ENCODE assay signal across 8 cellular contexts in the genomic region with DNA sequence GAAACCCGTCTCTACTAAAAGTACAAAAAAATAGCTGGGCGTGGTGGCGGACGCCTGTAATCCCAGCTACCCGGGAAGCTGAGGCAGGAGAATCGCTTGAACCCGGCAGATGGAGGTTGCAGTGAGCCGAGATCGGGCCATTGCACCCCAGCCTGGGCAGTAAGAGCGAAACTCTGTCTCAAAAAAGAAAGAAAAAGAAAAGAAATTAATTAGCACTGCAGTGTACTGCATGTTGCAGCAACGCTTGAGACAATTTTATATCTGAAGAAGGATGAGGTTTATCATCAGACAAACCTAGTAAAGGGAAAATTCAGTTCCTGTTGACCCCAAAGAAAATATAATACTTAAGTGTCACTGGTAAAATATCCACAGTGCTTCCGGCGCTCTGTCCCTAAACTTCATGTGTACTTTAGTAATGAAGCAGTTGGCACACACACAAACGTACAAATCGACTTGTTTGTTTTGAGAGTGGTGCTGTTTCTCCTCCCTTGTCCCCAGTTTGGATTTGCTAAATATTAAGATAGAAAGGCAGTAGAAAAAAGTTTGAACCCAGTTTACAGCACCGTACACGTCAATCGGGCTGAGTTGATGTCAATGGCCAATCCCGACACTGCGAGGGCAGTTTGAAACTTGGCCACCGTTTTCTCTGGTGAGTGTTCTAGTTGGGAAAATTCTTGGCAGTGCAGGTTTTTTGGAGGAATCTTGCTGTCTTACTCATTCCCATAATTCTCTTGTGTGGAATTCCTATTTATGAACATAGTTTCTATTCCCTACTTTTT.
A peak's percentile ranks its signal among the peaks of the same experiment; 100 is the strongest.
DNase-seq lines count a peak whose midpoint lies in the region; TF ChIP-seq lines count a peak whose summit lies in the region.

No MANE protein-coding gene starts in this region.

- peaks cover 26% of the 10 kb centered on the region for H3K4me1 Mint-ChIP-seq in chondrocyte (ENCODE audit: low read depth)

- H3K4me1 ChIP-seq in mesenchymal stem cell (ENCODE audit: control insufficient read depth, insufficient read depth, low read depth, low read length): no peaks in the 10 kb centered on the region

- no peak overlapping the region for H2AK5ac ChIP-seq in mesenchymal stem cell (ENCODE audit: low read length, severe bottlenecking)

- H3K27me3 ChIP-seq in mesenchymal stem cell (ENCODE audit: control insufficient read depth in 1 of 2, insufficient read depth in 1 of 2, low read length in 2 of 2): no peaks in the 10 kb centered on the region

- no peak overlapping the region for H2BK15ac ChIP-seq in mesenchymal stem cell (ENCODE audit: low read depth, poor library complexity, severe bottlenecking)

- H3K79me1 ChIP-seq in mesenchymal stem cell (replicated peaks; ENCODE audit: low read length, poor library complexity, severe bottlenecking): no peaks in the 10 kb centered on the region

- no peak overlapping the region for H2BK120ac ChIP-seq in mesenchymal stem cell (ENCODE audit: low read depth, low read length)

- DNase-seq in AG08396 (ENCODE audit: low spot score) (peak; percentile 66), GM12865 (ENCODE audit: low read depth) (peak; percentile 57), NCI-H82 treated with DMSO at 0.1 percent for 48 hours (lab: John Stamatoyannopoulos, UW; ENCODE audit: unreplicated experiment) (peak; percentile 38), chondrocyte (ENCODE audit: low spot score) (no peak), mesenchymal stem cell (peak; percentile 72), NCI-H1436 treated with DMSO at 0.1 percent for 48 hours (lab: John Stamatoyannopoulos, UW) (no peak), iPS-NIHi7 (ENCODE audit: extremely low spot score) (no peak)
- DNase-seq in effector CD4-positive, alpha-beta T cell: no peak

- no peaks in the 10 kb centered on the region for H3K9me3 ChIP-seq in mesenchymal stem cell (ENCODE audit: control insufficient read depth, low read length)

- H3K18ac ChIP-seq in mesenchymal stem cell (ENCODE audit: low read depth in 1 of 2, low read length in 2 of 2): no peak overlapping the region

- TF ChIP-seq CTCF in GM12865 (IDR thresholded peaks at IDR 0.05; ENCODE audit: insufficient read depth, low read depth, low read length, missing control alignments): no peak
- TF ChIP-seq CTCF in chondrocyte (IDR thresholded peaks at IDR 0.05): peak; percentile 5

- H3K14ac ChIP-seq in mesenchymal stem cell (ENCODE audit: low read length in 2 of 2): no peak overlapping the region

- peak overlapping the region; percentile 91 for H3K27ac ChIP-seq in mesenchymal stem cell (ENCODE audit: low read length, poor library complexity, severe bottlenecking)

- H2BK12ac ChIP-seq in mesenchymal stem cell (ENCODE audit: low read length in 2 of 2): no peak overlapping the region

- H3K27ac Mint-ChIP-seq in chondrocyte (ENCODE audit: unreplicated experiment): no peak overlapping the region

- H3K9me3 Mint-ChIP-seq in chondrocyte (ENCODE audit: low read depth): no peaks in the 10 kb centered on the region

- no peak overlapping the region for H3K4me3 Mint-ChIP-seq in chondrocyte (ENCODE audit: unreplicated experiment)

- peak overlapping the region; percentile 81 for H3K4me2 ChIP-seq in mesenchymal stem cell (ENCODE audit: low read length, poor library complexity, severe bottlenecking)

- H3K4ac ChIP-seq in mesenchymal stem cell (ENCODE audit: low read depth in 1 of 2, low read length in 2 of 2): no peak overlapping the region

- H3K4me3 ChIP-seq in GM12865 (ENCODE audit: low read depth, low read length) (peak overlapping the region; percentile 89), mesenchymal stem cell (ENCODE audit: insufficient read depth in 1 of 2, low read depth in 1 of 2, low read length in 2 of 2) (peak overlapping the region; percentile 66 to 85)

- H2AFZ ChIP-seq in mesenchymal stem cell (ENCODE audit: low read depth, low read length): no peak overlapping the region

- no peak overlapping the region for H4K91ac ChIP-seq in mesenchymal stem cell (ENCODE audit: low read length)

- H2BK5ac ChIP-seq in mesenchymal stem cell (ENCODE audit: low read depth, low read length, poor library complexity, severe bottlenecking): no peak overlapping the region

- 9% methylated on average over 20 of the region's 21 CpGs for whole genome bisulfite sequencing in mesenchymal stem cell

- no peak overlapping the region for H3K23ac ChIP-seq in mesenchymal stem cell (ENCODE audit: low read length in 2 of 2)

- peaks cover 4% of the 10 kb centered on the region for H3K36me3 Mint-ChIP-seq in chondrocyte (ENCODE audit: low read depth)

- peak overlapping the region; percentile 97 for H3K9ac ChIP-seq in mesenchymal stem cell (ENCODE audit: low read length)

- H3K36me3 ChIP-seq in mesenchymal stem cell (ENCODE audit: control insufficient read depth in 1 of 2, insufficient read depth in 2 of 2, low read depth in 1 of 2, low read length in 2 of 2): peaks cover 0 to 5% of the 10 kb centered on the region in 2 experiments

- H3K27me3 Mint-ChIP-seq in chondrocyte (ENCODE audit: low read depth): no peaks in the 10 kb centered on the region

- H4K8ac ChIP-seq in mesenchymal stem cell (ENCODE audit: low read length): no peak overlapping the region

Comparison
In these comparisons a context has a peak if more than half of its experiments do, and no peak if none do; other contexts are left out.
1. DNase-seq: peak in AG08396 (single experiment), GM12865 (single experiment), NCI-H82 treated with DMSO at 0.1 percent for 48 hours (single experiment) and mesenchymal stem cell (single experiment); none in chondrocyte (single experiment), NCI-H1436 treated with DMSO at 0.1 percent for 48 hours (single experiment), iPS-NIHi7 (single experiment) and effector CD4-positive, alpha-beta T cell (single experiment).